ENCODE assay signal across 16 cellular contexts in genomic region chr5:58455495-58455894, GRCh38. TPM values are rescaled to one million over a fixed set of nuclear protein-coding genes. Genes with fewer than 3 reads are reported as not detected.
DNase-seq lines count a peak whose midpoint lies in the region; ATAC-seq, FAIRE-seq and TF ChIP-seq lines count a peak whose summit lies in the region.
"Had no signal": no experiment of that assay in that cellular context is flagged by ENCODE, and none has a peak within 500 bp of the region (broad histone marks: within the 10 kb centered on the region; RNA-seq: fewer than 3 reads in every experiment).

No MANE protein-coding gene starts in this region.

- H3K9me2 ChIP-seq in OCI-LY7 (ENCODE audit: insufficient read depth, low read length) = no peaks in the 10 kb centered on the region

- CTCF ChIA-PET in OCI-LY7 (lab: Charles Lee; ENCODE audit: unreplicated experiment) = no interaction called here

- peaks cover 76% of the 10 kb centered on the region for H3K36me3 Mint-ChIP-seq in endothelial cell (ENCODE audit: low read depth, unreplicated experiment)
- H3K36me3 Mint-ChIP-seq: activated naive CD8-positive, alpha-beta T cell treated with anti-CD3 and anti-CD28 coated beads for 36 hours had no signal

- peaks cover 50% of the 10 kb centered on the region for H3K4me1 Mint-ChIP-seq in endothelial cell (ENCODE audit: unreplicated experiment)

- no peaks in the 10 kb centered on the region for H3K79me2 ChIP-seq in OCI-LY7 (ENCODE audit: insufficient read depth, low read depth, low read length)

- H3K9me3 ChIP-seq in right cardiac atrium (ENCODE audit: control insufficient read depth, low read length) (no peaks in the 10 kb centered on the region), mesodermal cell (ENCODE audit: control insufficient read depth, low read length) (no peaks in the 10 kb centered on the region), OCI-LY7 (ENCODE audit: low read length) (no peaks in the 10 kb centered on the region)
- H3K9me3 ChIP-seq: tibial artery had no signal

- no peak for ATAC-seq in right cardiac atrium
- ATAC-seq in Right ventricle myocardium inferior = no peak
- no peak for ATAC-seq in sciatic nerve
- no peak for ATAC-seq in HG02759 (IDR thresholded peaks at IDR 0.05; ENCODE audit: unreplicated experiment)
- ATAC-seq: left lobe of liver, WTC11 had no signal

- peak overlapping the region; percentile 48 for H3K27ac Mint-ChIP-seq in endothelial cell (ENCODE audit: unreplicated experiment)
- H3K27ac Mint-ChIP-seq: activated naive CD8-positive, alpha-beta T cell treated with anti-CD3 and anti-CD28 coated beads for 36 hours; WTC11 had no signal

- FAIRE-seq in GM19239 (lab: Jason Lieb, UNC) = no peak

- H3K27ac ChIP-seq in right cardiac atrium (ENCODE audit: low read length) (no peak overlapping the region), mesodermal cell (ENCODE audit: low read depth, low read length, severe bottlenecking) (peak overlapping the region; percentile 0), OCI-LY7 (ENCODE audit: low read depth, low read length, poor library complexity, severe bottlenecking) (no peak overlapping the region)
- H3K27ac ChIP-seq: tibial artery had no signal

- no TSS peak for BruUV-seq in OCI-LY7 (replicated peaks; lab: Mats Ljungman, UMichigan)

- POLR2A ChIA-PET in OCI-LY7 (lab: Charles Lee) = no interaction called here

- H3K27me3 ChIP-seq in right cardiac atrium (ENCODE audit: control insufficient read depth, insufficient read depth) = no peaks in the 10 kb centered on the region
- H3K27me3 ChIP-seq: tibial artery had no signal

- no peaks in the 10 kb centered on the region for H3K4me1 ChIP-seq in right cardiac atrium (ENCODE audit: control insufficient read depth, insufficient read depth, low read length)
- H3K4me1 ChIP-seq in mesodermal cell (ENCODE audit: control insufficient read depth, insufficient read depth, low read length, poor library complexity, severe bottlenecking) = peaks cover 8% of the 10 kb centered on the region
- H3K4me1 ChIP-seq in OCI-LY7 (ENCODE audit: insufficient read depth, low read length, poor library complexity, severe bottlenecking) = no peaks in the 10 kb centered on the region

- H3K4me3 ChIP-seq in right cardiac atrium (ENCODE audit: low read length) (peak overlapping the region; percentile 91), mesodermal cell (ENCODE audit: extremely low read depth, insufficient read depth, low read length, poor library complexity, severe bottlenecking) (peak overlapping the region; percentile 85), OCI-LY7 (ENCODE audit: low read depth, low read length, poor library complexity, severe bottlenecking) (no peak overlapping the region)
- H3K4me3 ChIP-seq: tibial artery had no signal

- no peak overlapping the region for H3K4me2 ChIP-seq in OCI-LY7 (ENCODE audit: low read length)

- no peak overlapping the region for H2AFZ ChIP-seq in OCI-LY7 (ENCODE audit: low read length)

- no peak for DNase-seq in right cardiac atrium
- no peak for DNase-seq in Right ventricle myocardium inferior (ENCODE audit: missing footprints)
- DNase-seq in endothelial cell (ENCODE audit: low spot score) = no peak
- DNase-seq in OCI-LY7 (ENCODE audit: low spot score) = no peak
- DNase-seq in sciatic nerve (ENCODE audit: low spot score) = no peak
- DNase-seq in GM19239 (ENCODE audit: insufficient read length, low spot score) = no peak
- DNase-seq: activated CD8-positive, alpha-beta memory T cell treated with anti-CD3 and anti-CD28 coated beads, Interleukin-2, amount 50 U/mL, for 4 hours; activated naive CD8-positive, alpha-beta T cell treated with anti-CD3 and anti-CD28 coated beads for 36 hours; NCI-H1092; nucleus accumbens; tibial artery had no signal

- H4K20me1 ChIP-seq in OCI-LY7 (ENCODE audit: insufficient read depth, low read length) = no peaks in the 10 kb centered on the region

- H3K9me3 Mint-ChIP-seq in endothelial cell (ENCODE audit: unreplicated experiment) = no peaks in the 10 kb centered on the region
- H3K9me3 Mint-ChIP-seq: activated naive CD8-positive, alpha-beta T cell treated with anti-CD3 and anti-CD28 coated beads for 36 hours; WTC11 had no signal

- H3K36me3 ChIP-seq in mesodermal cell (ENCODE audit: control insufficient read depth, insufficient read depth, low read length) (peaks cover 65% of the 10 kb centered on the region), OCI-LY7 (ENCODE audit: insufficient read depth, low read length) (no peaks in the 10 kb centered on the region)

- intact Hi-C loops in right cardiac atrium (cut with DNase I) (no loop called here), Right ventricle myocardium inferior (cut with DNase I) (loop anchor here (5.0 to 10.0 kb wide), 5 partner anchors 91 to 383 kb away; no protein-coding TSS in a partner anchor), OCI-LY7 (cut with micrococcal nuclease; ENCODE audit: unreplicated experiment) (no loop called here), sciatic nerve (cut with DNase I) (loop anchor here (5.0 kb wide), 1 partner anchor 673 kb away; no protein-coding TSS in a partner anchor)

- H3K4me3 Mint-ChIP-seq in endothelial cell (ENCODE audit: unreplicated experiment) = peak overlapping the region; percentile 100
- H3K4me3 Mint-ChIP-seq: activated naive CD8-positive, alpha-beta T cell treated with anti-CD3 and anti-CD28 coated beads for 36 hours; WTC11 had no signal

- no peak for TF ChIP-seq CTCF in endothelial cell (IDR thresholded peaks at IDR 0.05; ENCODE audit: unreplicated experiment)
- no peak for TF ChIP-seq CTCF in OCI-LY7 (conservative IDR thresholded peaks at IDR 0.05; ENCODE audit: low read length)

- WGBS in right cardiac atrium = 59% methylated on average over 5 of the region's 5 CpGs
- 95 to 100% methylated on average over 2 to 3 of the region's 5 CpGs for WGBS in mesodermal cell (ENCODE audit: insufficient coverage in 2 of 2), 2 experiments

- no peaks in the 10 kb centered on the region for H3K27me3 Mint-ChIP-seq in endothelial cell (ENCODE audit: unreplicated experiment)

RNA-seq across cellular contexts. Expression of gene PLK2, which starts 4.4 kb away (rescaled TPM):
- 10 to 100 TPM; 37.9 to 75.5 (median 44.8) TPM for total RNA-seq in right cardiac atrium
- polyA plus RNA-seq in right cardiac atrium = 23.5 TPM
- 66.4 TPM for total RNA-seq in Right ventricle myocardium inferior
- total RNA-seq in endothelial cell (ENCODE audit: unreplicated experiment) = 572 TPM
- 241 TPM for polyA plus RNA-seq in mesodermal cell (2013, experiment 1 of 2)
- polyA plus RNA-seq in mesodermal cell (2013, experiment 2 of 2) = 222 TPM
- total RNA-seq in OCI-LY7 (2014; rRNA removed; shearing (Covaris generic)) = 0.19 TPM in 1 of 2 replicates, not detected in the other
- total RNA-seq in OCI-LY7 (2022) = 0.59 TPM in 1 of 2 replicates, not detected in the other
- 145 TPM for total RNA-seq in sciatic nerve

RNA-seq across cellular contexts. Expression of gene GAPT, which starts 35.7 kb away (rescaled TPM):
- under 1 TPM in 3 of 4 donors, not detected in 1; 0.20 to 0.94 (median 0.76) TPM for total RNA-seq in right cardiac atrium
- polyA plus RNA-seq in right cardiac atrium = 0.11 TPM
- 0.92 TPM for total RNA-seq in Right ventricle myocardium inferior
- 1.4 TPM for total RNA-seq in endothelial cell (ENCODE audit: unreplicated experiment)
- 0.63 TPM for polyA plus RNA-seq in mesodermal cell (2013, experiment 1 of 2)
- 0.20 TPM for polyA plus RNA-seq in mesodermal cell (2013, experiment 2 of 2)
- total RNA-seq in OCI-LY7 (2014; rRNA removed; shearing (Covaris generic)) = 15.1 and 16.6 TPM in 2 replicates
- 9.0 and 11.2 TPM in 2 replicates for total RNA-seq in OCI-LY7 (2022)
- total RNA-seq in sciatic nerve = 2.9 TPM
- total RNA-seq: dermis blood vessel endothelial cell, WTC11 had no signal

Comparison
In these comparisons a context has a peak if more than half of its experiments do, and no peak if none do; other contexts are left out.
1. intact Hi-C loops: an anchor here in Right ventricle myocardium inferior (5.0 to 10.0 kb wide) and sciatic nerve (5.0 kb wide); none called in right cardiac atrium and OCI-LY7.
2. RNA of gene PLK2, which starts 4.4 kb away (total RNA-seq): 572 TPM in endothelial cell (single experiment), 145 TPM in sciatic nerve (single experiment), 66.4 TPM in Right ventricle myocardium inferior (single experiment) and 37.9 to 75.5 TPM in right cardiac atrium; 0.19 to 0.59 TPM in OCI-LY7; every median in the first group is over 10 times any median in the second.